In the genomic region with DNA sequence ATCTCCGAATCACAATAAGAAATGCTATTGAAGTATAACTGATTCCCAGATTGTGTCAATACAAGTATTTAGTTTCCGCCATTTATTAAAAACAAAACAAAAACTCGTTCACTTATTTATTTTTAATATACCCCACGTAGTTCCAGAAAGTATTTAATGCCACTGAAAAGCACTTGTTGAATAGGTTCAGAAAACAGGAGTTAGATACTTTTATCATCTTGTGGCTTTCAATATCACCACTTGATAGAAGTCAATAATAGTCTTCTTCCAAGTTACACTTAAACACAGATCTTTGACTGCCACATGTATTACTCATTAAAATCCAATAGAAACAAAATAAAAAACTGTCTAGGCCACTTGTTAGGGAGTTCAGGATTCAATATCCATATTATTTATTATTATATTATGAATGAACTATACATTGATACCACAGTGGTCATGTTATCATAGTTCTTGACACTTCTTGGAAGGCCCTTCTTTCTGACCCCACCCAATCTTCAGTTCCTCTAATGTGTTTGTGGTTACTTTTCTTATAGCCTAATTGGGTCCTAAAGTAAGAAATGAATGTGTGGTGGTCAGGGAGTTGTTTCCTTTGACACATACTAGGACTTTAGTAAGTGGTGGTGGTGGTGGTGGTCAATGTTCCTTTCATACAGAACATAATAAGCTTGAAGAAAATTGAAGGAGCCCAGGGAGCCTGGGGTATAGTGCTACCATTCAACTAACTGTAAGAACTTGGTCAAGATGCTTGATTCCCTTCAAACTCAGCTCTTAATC, we compare ENCODE assay signal across 11 cellular contexts.
DNase-seq lines count a peak whose midpoint lies in the region; ATAC-seq, FAIRE-seq and TF ChIP-seq lines count a peak whose summit lies in the region.
"Had no signal": no experiment of that assay in that cellular context is flagged by ENCODE, and none has a peak within 500 bp of the region (broad histone marks: within the 10 kb centered on the region; RNA-seq: fewer than 3 reads in every experiment).

No MANE protein-coding gene starts in this region.

- no peak overlapping the region for H3K4ac ChIP-seq in mesendoderm (ENCODE audit: low read depth, low read length)

- no peak overlapping the region for H2AK5ac ChIP-seq in mesendoderm (ENCODE audit: low read length)

- H3K4me2 ChIP-seq in HepG2 (ENCODE audit: low read depth, low read length) (no peak overlapping the region), OCI-LY7 (ENCODE audit: low read length) (no peak overlapping the region), mesendoderm (ENCODE audit: low read length) (no peak overlapping the region)

- H3K9me3 ChIP-seq in HepG2 (ENCODE audit: low read length) (no peaks in the 10 kb centered on the region), right lobe of liver (no peaks in the 10 kb centered on the region), OCI-LY7 (ENCODE audit: low read length) (no peaks in the 10 kb centered on the region)
- H3K9me3 ChIP-seq: prostate gland had no signal

- no peak overlapping the region for H2BK15ac ChIP-seq in mesendoderm (replicated peaks; ENCODE audit: low read depth)

- H2BK120ac ChIP-seq in mesendoderm (ENCODE audit: low read depth, low read length): no peak overlapping the region

- no peaks in the 10 kb centered on the region for H3K4me1 ChIP-seq in HepG2 (ENCODE audit: insufficient read depth, low read length)
- no peaks in the 10 kb centered on the region for H3K4me1 ChIP-seq in right lobe of liver
- H3K4me1 ChIP-seq in OCI-LY7 (ENCODE audit: insufficient read depth, low read length, poor library complexity, severe bottlenecking): no peaks in the 10 kb centered on the region
- H3K4me1 ChIP-seq in mesendoderm (ENCODE audit: control insufficient read depth, low read depth, low read length): no peaks in the 10 kb centered on the region
- H3K4me1 ChIP-seq: prostate gland had no signal

- H3K36me3 ChIP-seq in HepG2 (replicated peaks in 1 of 2; ENCODE audit: control insufficient read depth in 1 of 2, insufficient read depth in 2 of 2, low read length in 2 of 2) (no peaks in the 10 kb centered on the region), right lobe of liver (no peaks in the 10 kb centered on the region), OCI-LY7 (ENCODE audit: insufficient read depth, low read length) (no peaks in the 10 kb centered on the region), mesendoderm (ENCODE audit: control insufficient read depth, insufficient read depth, low read length) (no peaks in the 10 kb centered on the region)
- H3K36me3 ChIP-seq: prostate gland had no signal

- no peak overlapping the region for H3K23ac ChIP-seq in mesendoderm (ENCODE audit: low read length)

- no peak overlapping the region for H4K8ac ChIP-seq in mesendoderm (ENCODE audit: low read depth, low read length)

- TF ChIP-seq POLR2A in HepG2 (IDR thresholded peaks at IDR 0.05; ENCODE audit: insufficient read depth in 1 of 2, low read depth in 2 of 2, low read length in 2 of 2) (no peak), right lobe of liver (IDR thresholded peaks at IDR 0.05) (no peak)

- H3K56ac ChIP-seq in mesendoderm (ENCODE audit: low read length): no peak overlapping the region

- TF ChIP-seq CTCF in HepG2 (CRISPR knock-in tag; IDR thresholded peaks at IDR 0.05) (no peak), right lobe of liver (IDR thresholded peaks at IDR 0.05) (no peak), OCI-LY7 (conservative IDR thresholded peaks at IDR 0.05; ENCODE audit: low read length) (no peak)

- H3K4me3 ChIP-seq in HepG2 (replicated peaks in 1 of 3; ENCODE audit: insufficient read depth in 1 of 3, low read depth in 2 of 3, low read length in 3 of 3): no peak overlapping the region
- H3K4me3 ChIP-seq in right lobe of liver: no peak overlapping the region
- no peak overlapping the region for H3K4me3 ChIP-seq in OCI-LY7 (ENCODE audit: low read depth, low read length, poor library complexity, severe bottlenecking)
- no peak overlapping the region for H3K4me3 ChIP-seq in mesendoderm (ENCODE audit: low read length)
- H3K4me3 ChIP-seq: prostate gland had no signal

- DNase-seq in HepG2 (ENCODE audit: low spot score) (no peak), right lobe of liver (no peak), cardiac septum (ENCODE audit: low spot score) (no peak), OCI-LY7 (ENCODE audit: low spot score) (no peak), mesendoderm (no peak)
- DNase-seq in stimulated activated CD4-positive, alpha-beta T cell treated with anti-CD3 and anti-CD28 coated beads, Interleukin-1b, Interleukin-23, amount 100 ng/mL, for 48 hours: no peak
- DNase-seq: IMR-90 had no signal

- CTCF ChIA-PET in HepG2 (lab: Yijun Ruan, JAX; ENCODE audit: low intra/inter-chr PET ratio, low total read pairs) (no interaction called here), OCI-LY7 (lab: Charles Lee; ENCODE audit: unreplicated experiment) (no interaction called here)

- H4K5ac ChIP-seq in mesendoderm (ENCODE audit: low read length): no peak overlapping the region

- H4K20me1 ChIP-seq in HepG2 (ENCODE audit: insufficient read depth, low read length) (no peaks in the 10 kb centered on the region), OCI-LY7 (ENCODE audit: insufficient read depth, low read length) (no peaks in the 10 kb centered on the region)

- TF ChIP-seq EP300 in HepG2 (IDR thresholded peaks at IDR 0.05; ENCODE audit: low read depth in 2 of 2, low read length in 2 of 2) (no peak), HepG2 (CRISPR knock-in tag; IDR thresholded peaks at IDR 0.05; ENCODE audit: borderline replicate concordance) (no peak)

- no peak for TF ChIP-seq RAD21 in HepG2 (CRISPR knock-in tag; IDR thresholded peaks at IDR 0.05)

- no peak overlapping the region for H2AFZ ChIP-seq in HepG2 (ENCODE audit: low read length)
- H2AFZ ChIP-seq in OCI-LY7 (ENCODE audit: low read length): no peak overlapping the region

- in situ Hi-C loops in HepG2 (cut with HindIII; ENCODE audit: extremely low pct_ligation_motif_present, low pct_unique_long_range_greater_than_20kb): no loop called here

- no peak for ATAC-seq in HepG2
- no peak for ATAC-seq in right lobe of liver
- peak; percentile 91 for ATAC-seq in HG02763 (IDR thresholded peaks at IDR 0.05; ENCODE audit: unreplicated experiment)
- ATAC-seq in HG03565 (IDR thresholded peaks at IDR 0.05; ENCODE audit: unreplicated experiment): peak; percentile 96

- 23% methylated on average over 4 of the region's 4 CpGs for WGBS in HepG2 (ENCODE audit: low lambda C conversion rate)
- WGBS in right lobe of liver (ENCODE audit: insufficient coverage, low coverage, low lambda C conversion rate, missing lambda C conversion rate): 52% methylated on average over 4 of the region's 4 CpGs
- whole genome bisulfite sequencing in mesendoderm (ENCODE audit: extremely low coverage, insufficient coverage, low lambda C conversion rate): 100% methylated on average over 3 of the region's 4 CpGs

- H3K9ac ChIP-seq in HepG2 (ENCODE audit: insufficient read depth, low read depth, low read length) (no peak overlapping the region), mesendoderm (ENCODE audit: low read length) (no peak overlapping the region)

- POLR2A ChIA-PET in HepG2 (lab: Yijun Ruan, JAX): no interaction called here
- POLR2A ChIA-PET in OCI-LY7 (lab: Charles Lee): interaction anchor here (0.6 to 1.1 kb wide), 5 partner anchors 7 to 1736 kb away, joined by 3 to 6 read pairs (median 3); no protein-coding TSS in a partner anchor

- H3K27me3 ChIP-seq in HepG2 (ENCODE audit: control insufficient read depth in 1 of 2, insufficient read depth in 2 of 2, low read length in 2 of 2): no peaks in the 10 kb centered on the region
- no peaks in the 10 kb centered on the region for H3K27me3 ChIP-seq in right lobe of liver
- no peaks in the 10 kb centered on the region for H3K27me3 ChIP-seq in mesendoderm (ENCODE audit: insufficient read depth, low read length, poor library complexity)

- no TSS peak for BruUV-seq in HepG2 (replicated peaks; lab: Mats Ljungman, UMichigan)
- no TSS peak for BruUV-seq in OCI-LY7 (replicated peaks; lab: Mats Ljungman, UMichigan)

- no peak for FAIRE-seq in HepG2 (lab: Jason Lieb, UNC)
- FAIRE-seq: keratinocyte had no signal

- no peak overlapping the region for H2BK5ac ChIP-seq in mesendoderm (ENCODE audit: low read length)

- no peaks in the 10 kb centered on the region for H3K79me1 ChIP-seq in mesendoderm (ENCODE audit: low read length)

- intact Hi-C loops in HepG2 (cut with micrococcal nuclease; ENCODE audit: unreplicated experiment) (loop anchor here (5.0 kb wide), 1 partner anchor 231 kb away; no protein-coding TSS in a partner anchor), right lobe of liver (cut with DNase I) (no loop called here), cardiac septum (cut with DNase I) (no loop called here), OCI-LY7 (cut with micrococcal nuclease; ENCODE audit: unreplicated experiment) (no loop called here)

- no peak overlapping the region for H3K18ac ChIP-seq in mesendoderm (ENCODE audit: low read length)

- no peaks in the 10 kb centered on the region for H3K9me2 ChIP-seq in OCI-LY7 (ENCODE audit: insufficient read depth, low read length)

- no peaks in the 10 kb centered on the region for H3K79me2 ChIP-seq in HepG2 (ENCODE audit: insufficient read depth, low read length)
- no peaks in the 10 kb centered on the region for H3K79me2 ChIP-seq in OCI-LY7 (ENCODE audit: insufficient read depth, low read depth, low read length)
- no peaks in the 10 kb centered on the region for H3K79me2 ChIP-seq in mesendoderm (ENCODE audit: control insufficient read depth, insufficient read depth, low read length)

- no peak overlapping the region for H3K27ac ChIP-seq in HepG2 (ENCODE audit: extremely low read length, insufficient read depth, low read length)
- no peak overlapping the region for H3K27ac ChIP-seq in right lobe of liver
- no peak overlapping the region for H3K27ac ChIP-seq in OCI-LY7 (ENCODE audit: low read depth, low read length, poor library complexity, severe bottlenecking)
- no peak overlapping the region for H3K27ac ChIP-seq in mesendoderm (ENCODE audit: low read depth, low read length)
- H3K27ac ChIP-seq: prostate gland had no signal

TF ChIP-seq in HepG2, 621 proteins besides CTCF, POLR2A, EP300 and RAD21:
- TF ChIP-seq NAIF1 (CRISPR knock-in tag; IDR thresholded peaks at IDR 0.05; ENCODE audit: borderline replicate concordance) (no peak), KDM5A (IDR thresholded peaks at IDR 0.05; ENCODE audit: borderline replicate concordance, low read length) (0 out of 2 replicates have a peak, but pooled peaks have one; percentile 12)

Comparison
In these comparisons a context has a peak if more than half of its experiments do, and no peak if none do; other contexts are left out.
1. ATAC-seq: peak in HG02763 (single experiment) and HG03565 (single experiment); none in HepG2 (single experiment) and right lobe of liver (0 of 4).